1 cellular context compared by ENCODE assay signal in genomic region chr1:224580006-224580405, GRCh38.
TF ChIP-seq lines count a peak whose summit lies in the region.

No MANE protein-coding gene starts in this region.

TF ChIP-seq in K562, 482 proteins besides CTCF, POLR2A, EP300 and RAD21:
- TF ChIP-seq FOXK1 (CRISPR knock-in tag; IDR thresholded peaks at IDR 0.05; ENCODE audit: borderline replicate concordance) (no peak), ZNF766 (CRISPR knock-in tag; conservative IDR thresholded peaks at IDR 0.05) (peak; percentile 46; the same call in 1 of the 2 replicates), ZKSCAN8 (CRISPR knock-in tag; IDR thresholded peaks at IDR 0.05) (0 out of 2 replicates have a peak, but pooled peaks have one; percentile 17)
